In the genomic region with DNA sequence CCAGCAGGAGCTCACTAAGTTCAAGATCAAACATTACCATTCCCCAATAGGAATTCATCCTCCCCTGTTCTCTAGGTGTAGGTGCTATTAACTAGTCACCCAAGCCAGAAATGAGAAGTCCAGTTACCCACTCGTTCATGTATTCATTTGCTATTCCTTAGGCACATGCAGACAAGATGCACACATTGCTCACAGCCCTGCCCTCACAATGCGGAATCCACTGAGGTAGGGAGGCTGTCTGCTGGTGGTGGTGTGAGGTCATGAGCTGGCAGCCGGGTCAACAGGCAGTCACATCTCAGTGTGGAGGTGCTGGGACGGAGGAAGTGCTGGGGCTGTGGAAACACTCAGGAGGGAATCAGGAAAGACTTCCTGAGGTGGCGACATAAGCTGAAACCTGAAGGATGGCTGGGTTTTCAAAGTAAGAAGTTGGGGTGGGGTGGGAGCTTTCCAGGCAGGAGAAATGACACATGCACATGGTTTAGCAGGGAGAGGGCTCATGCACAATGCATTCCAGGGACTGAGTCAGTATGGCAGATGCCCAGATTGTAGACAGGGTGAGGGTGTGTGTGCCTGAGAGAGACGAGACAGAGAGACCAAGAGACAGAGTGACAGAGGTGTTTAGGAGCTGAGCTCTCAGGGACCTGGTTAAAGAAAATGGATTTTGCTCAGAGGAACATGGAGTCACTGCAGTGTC, we compare ENCODE assay signal across 12 cellular contexts.
DNase-seq lines count a peak whose midpoint lies in the region; ATAC-seq, FAIRE-seq and TF ChIP-seq lines count a peak whose summit lies in the region.
"Had no signal": no experiment of that assay in that cellular context is flagged by ENCODE, and none has a peak within 500 bp of the region (broad histone marks: within the 10 kb centered on the region; RNA-seq: fewer than 3 reads in every experiment).

No MANE protein-coding gene starts in this region.

- 66 to 81% (median 78%) methylated on average over 6 of the region's 6 CpGs for WGBS in spleen, 5 donors

- no peak for TF ChIP-seq RAD21 in Ishikawa (IDR thresholded peaks at IDR 0.05; ENCODE audit: low read depth)

- H3K4me1 Mint-ChIP-seq in activated naive CD8-positive, alpha-beta T cell treated with anti-CD3 and anti-CD28 coated beads for 36 hours, result peaks cover 11% of the 10 kb centered on the region

- H3K4me3 ChIP-seq in bronchial epithelial cell (ENCODE audit: low read depth, low read length) (no peak overlapping the region), left lung (no peak overlapping the region), spleen (no peak overlapping the region)

- no peak for TF ChIP-seq POLR2A in spleen (IDR thresholded peaks at IDR 0.05)

- H3K36me3 ChIP-seq in bronchial epithelial cell (ENCODE audit: control insufficient read depth, insufficient read depth, low read length), result no peaks in the 10 kb centered on the region
- H3K36me3 ChIP-seq in left lung, result no peaks in the 10 kb centered on the region
- H3K36me3 ChIP-seq in spleen, result peaks cover 0 to 6% (median 0%) of the 10 kb centered on the region in 6 donors

- H3K36me3 Mint-ChIP-seq in activated naive CD8-positive, alpha-beta T cell treated with anti-CD3 and anti-CD28 coated beads for 36 hours, result peaks cover 2% of the 10 kb centered on the region

- intact Hi-C loops in left lung (cut with DNase I), result no loop called here
- intact Hi-C loops in spleen (cut with DNase I; ENCODE audit: low total_unique reads), result no loop called here

- H3K9me3 Mint-ChIP-seq in activated naive CD8-positive, alpha-beta T cell treated with anti-CD3 and anti-CD28 coated beads for 36 hours, result peaks cover 3% of the 10 kb centered on the region
- H3K9me3 Mint-ChIP-seq: effector memory CD8-positive, alpha-beta T cell had no signal

- TF ChIP-seq CTCF in AG09319 (IDR thresholded peaks at IDR 0.05; ENCODE audit: low read depth, low read length), result no peak
- no peak for TF ChIP-seq CTCF in bronchial epithelial cell (IDR thresholded peaks at IDR 0.05; ENCODE audit: insufficient read depth, low read length, severe bottlenecking)
- TF ChIP-seq CTCF in left lung (IDR thresholded peaks at IDR 0.05), result no peak
- TF ChIP-seq CTCF in spleen (IDR thresholded peaks at IDR 0.05 in 8 of 11, conservative IDR thresholded peaks at IDR 0.05 in 3 of 11), result no peak

- H3K27ac ChIP-seq in left lung (no peak overlapping the region), spleen (no peak overlapping the region)

- FAIRE-seq in bronchial epithelial cell (lab: Jason Lieb, UNC), result no peak

- DNase-seq in AG09319 (ENCODE audit: extremely low read depth, low read depth) (peak; percentile 49), bronchial epithelial cell (ENCODE audit: low read depth) (peak; percentile 90), left lung (no peak), spleen (no peak), NCI-H2081 (lab: John Stamatoyannopoulos, UW) (no peak), SK-N-DZ (ENCODE audit: low spot score) (no peak)
- no peak for DNase-seq in activated naive CD8-positive, alpha-beta T cell treated with anti-CD3 and anti-CD28 coated beads for 36 hours
- DNase-seq: activated naive CD4-positive, alpha-beta T cell; effector memory CD8-positive, alpha-beta T cell; left cardiac atrium; NCI-H1436 had no signal

- peaks cover 3% of the 10 kb centered on the region for H3K27me3 Mint-ChIP-seq in activated naive CD8-positive, alpha-beta T cell treated with anti-CD3 and anti-CD28 coated beads for 36 hours
- H3K27me3 Mint-ChIP-seq: effector memory CD8-positive, alpha-beta T cell had no signal

- no peak overlapping the region for H3K4me3 Mint-ChIP-seq in activated naive CD8-positive, alpha-beta T cell treated with anti-CD3 and anti-CD28 coated beads for 36 hours
- H3K4me3 Mint-ChIP-seq: effector memory CD8-positive, alpha-beta T cell had no signal

- H3K4me1 ChIP-seq in left lung, result no peaks in the 10 kb centered on the region
- H3K4me1 ChIP-seq in spleen, result no peaks in the 10 kb centered on the region

- TF ChIP-seq EP300 in Ishikawa (IDR thresholded peaks at IDR 0.05; ENCODE audit: borderline replicate concordance), result no peak

- peak; percentile 53 for ATAC-seq in left lung
- ATAC-seq: effector memory CD8-positive, alpha-beta T cell had no signal

- no peaks in the 10 kb centered on the region for H3K27me3 ChIP-seq in bronchial epithelial cell (ENCODE audit: control insufficient read depth, insufficient read depth, low read length)
- no peaks in the 10 kb centered on the region for H3K27me3 ChIP-seq in left lung
- H3K27me3 ChIP-seq in spleen (replicated peaks in 1 of 7), result no peaks in the 10 kb centered on the region

- no peaks in the 10 kb centered on the region for H3K9me3 ChIP-seq in left lung
- peaks cover 0 to 7% (median 0%) of the 10 kb centered on the region in 8 donors for H3K9me3 ChIP-seq in spleen

- H3K27ac Mint-ChIP-seq in activated naive CD8-positive, alpha-beta T cell treated with anti-CD3 and anti-CD28 coated beads for 36 hours, result no peak overlapping the region

TF ChIP-seq in Ishikawa, 13 proteins besides CTCF, POLR2A, EP300 and RAD21:
- TF ChIP-seq TEAD4 (IDR thresholded peaks at IDR 0.05) (peak; percentile 58; the same call in 1 of the 2 replicates), CEBPB (IDR thresholded peaks at IDR 0.05) (no peak), ZBTB7A (IDR thresholded peaks at IDR 0.05; ENCODE audit: low read depth) (no peak)
- TF ChIP-seq, protein P1, sequence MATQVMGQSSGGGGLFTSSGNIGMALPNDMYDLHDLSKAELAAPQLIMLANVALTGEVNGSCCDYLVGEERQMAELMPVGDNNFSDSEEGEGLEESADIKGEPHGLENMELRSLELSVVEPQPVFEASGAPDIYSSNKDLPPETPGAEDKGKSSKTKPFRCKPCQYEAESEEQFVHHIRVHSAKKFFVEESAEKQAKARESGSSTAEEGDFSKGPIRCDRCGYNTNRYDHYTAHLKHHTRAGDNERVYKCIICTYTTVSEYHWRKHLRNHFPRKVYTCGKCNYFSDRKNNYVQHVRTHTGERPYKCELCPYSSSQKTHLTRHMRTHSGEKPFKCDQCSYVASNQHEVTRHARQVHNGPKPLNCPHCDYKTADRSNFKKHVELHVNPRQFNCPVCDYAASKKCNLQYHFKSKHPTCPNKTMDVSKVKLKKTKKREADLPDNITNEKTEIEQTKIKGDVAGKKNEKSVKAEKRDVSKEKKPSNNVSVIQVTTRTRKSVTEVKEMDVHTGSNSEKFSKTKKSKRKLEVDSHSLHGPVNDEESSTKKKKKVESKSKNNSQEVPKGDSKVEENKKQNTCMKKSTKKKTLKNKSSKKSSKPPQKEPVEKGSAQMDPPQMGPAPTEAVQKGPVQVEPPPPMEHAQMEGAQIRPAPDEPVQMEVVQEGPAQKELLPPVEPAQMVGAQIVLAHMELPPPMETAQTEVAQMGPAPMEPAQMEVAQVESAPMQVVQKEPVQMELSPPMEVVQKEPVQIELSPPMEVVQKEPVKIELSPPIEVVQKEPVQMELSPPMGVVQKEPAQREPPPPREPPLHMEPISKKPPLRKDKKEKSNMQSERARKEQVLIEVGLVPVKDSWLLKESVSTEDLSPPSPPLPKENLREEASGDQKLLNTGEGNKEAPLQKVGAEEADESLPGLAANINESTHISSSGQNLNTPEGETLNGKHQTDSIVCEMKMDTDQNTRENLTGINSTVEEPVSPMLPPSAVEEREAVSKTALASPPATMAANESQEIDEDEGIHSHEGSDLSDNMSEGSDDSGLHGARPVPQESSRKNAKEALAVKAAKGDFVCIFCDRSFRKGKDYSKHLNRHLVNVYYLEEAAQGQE (IDR thresholded peaks at IDR 0.05; ENCODE audit: low read depth), result no peak

Comparison
In these comparisons a context has a peak if more than half of its experiments do, and no peak if none do; other contexts are left out.
1. DNase-seq: peak in AG09319 (single experiment) and bronchial epithelial cell (single experiment); none in left lung (0 of 2), activated naive CD8-positive, alpha-beta T cell treated with anti-CD3 and anti-CD28 coated beads for 36 hours (single experiment), spleen (single experiment), NCI-H2081 (0 of 2) and SK-N-DZ (single experiment).